Comparison of ENCODE assay signal across 1 cellular context in genomic region chr20:37270586-37271420, GRCh38.
A peak's percentile ranks its signal among the peaks of the same experiment; 100 is the strongest.
TF ChIP-seq lines count a peak whose summit lies in the region.

No MANE protein-coding gene starts in this region.

TF ChIP-seq in K562, 482 proteins besides CTCF, POLR2A, EP300 and RAD21 (continues in another document):
- TF ChIP-seq ZFX (CRISPR knock-in tag; IDR thresholded peaks at IDR 0.05) (peak; percentile 74), NFIX (CRISPR knock-in tag; IDR thresholded peaks at IDR 0.05; ENCODE audit: low read depth) (no peak), GTF2F1 (IDR thresholded peaks at IDR 0.05; ENCODE audit: low read depth, low read length) (no peak), NCOA1 (IDR thresholded peaks at IDR 0.05; ENCODE audit: low read depth) (no peak), NKRF (IDR thresholded peaks at IDR 0.05; ENCODE audit: borderline replicate concordance) (no peak), TAF15 (IDR thresholded peaks at IDR 0.05; ENCODE audit: low read depth, low read length) (no peak), SAP30 (IDR thresholded peaks at IDR 0.05; ENCODE audit: borderline replicate concordance, insufficient read depth, low read depth, low read length, poor library complexity, severe bottlenecking) (no peak), ZNF766 (CRISPR knock-in tag; conservative IDR thresholded peaks at IDR 0.05) (peak; percentile 63), RFX1 (IDR thresholded peaks at IDR 0.05) (no peak), TCF7 (IDR thresholded peaks at IDR 0.05; ENCODE audit: borderline replicate concordance) (no peak), NCOA4 (IDR thresholded peaks at IDR 0.05; ENCODE audit: partially characterized antibody) (no peak), NR3C1 (CRISPR knock-in tag; IDR thresholded peaks at IDR 0.05) (no peak), UBTF (IDR thresholded peaks at IDR 0.05; ENCODE audit: borderline replicate concordance in 1 of 2, low read depth in 2 of 2, low read length in 2 of 2) (no peak), ASH1L (IDR thresholded peaks at IDR 0.05; ENCODE audit: borderline replicate concordance, low read depth, partially characterized antibody) (no peak), SREBF1 (IDR thresholded peaks at IDR 0.05; ENCODE audit: borderline replicate concordance, low read depth, low read length) (no peak), ETS2 (tag; IDR thresholded peaks at IDR 0.05; ENCODE audit: borderline replicate concordance, poor library complexity, severe bottlenecking) (no peak), ZNF764 (CRISPR knock-in tag; IDR thresholded peaks at IDR 0.05; ENCODE audit: low read depth) (no peak), ETV1 (tag; conservative IDR thresholded peaks at IDR 0.05; ENCODE audit: low read depth) (peak; percentile 71), ZFP36 (IDR thresholded peaks at IDR 0.05; ENCODE audit: low read depth, low read length, partially characterized antibody) (no peak), ZBTB34 (CRISPR knock-in tag; IDR thresholded peaks at IDR 0.05) (no peak), FUS (optimal IDR thresholded peaks at IDR 0.05; ENCODE audit: low read depth, low read length) (no peak), U2AF2 (optimal IDR thresholded peaks at IDR 0.05; ENCODE audit: low read depth, low read length) (no peak), POLR2G (IDR thresholded peaks at IDR 0.05; ENCODE audit: low read depth, low read length) (no peak), SRSF1 (IDR thresholded peaks at IDR 0.05; ENCODE audit: low read depth, low read length) (no peak), PTBP1 (IDR thresholded peaks at IDR 0.05; ENCODE audit: low read depth, low read length) (no peak), SMARCC2 (IDR thresholded peaks at IDR 0.05; ENCODE audit: low read depth) (no peak), CREM (IDR thresholded peaks at IDR 0.05; ENCODE audit: low read depth) (no peak), TCF7L2 (IDR thresholded peaks at IDR 0.05; ENCODE audit: low read depth, low read length) (no peak), CHD1 (IDR thresholded peaks at IDR 0.05; ENCODE audit: low read length) (no peak), RHOXF2B (CRISPR knock-in tag; conservative IDR thresholded peaks at IDR 0.05) (no peak), ARID1B (IDR thresholded peaks at IDR 0.05) (peak; percentile 43), ZBTB12 (CRISPR knock-in tag; IDR thresholded peaks at IDR 0.05) (no peak), NFE2 (IDR thresholded peaks at IDR 0.05; ENCODE audit: low read depth) (no peak), GATAD2A (IDR thresholded peaks at IDR 0.05) (no peak), POLR2B (IDR thresholded peaks at IDR 0.05; ENCODE audit: low read depth, partially characterized antibody) (no peak), HOMEZ (CRISPR knock-in tag; IDR thresholded peaks at IDR 0.05) (no peak), PHF8 (IDR thresholded peaks at IDR 0.05; ENCODE audit: borderline replicate concordance, low read length) (peak; percentile 43; the same call in 1 of the 2 replicates), ZNF551 (CRISPR knock-in tag; IDR thresholded peaks at IDR 0.05) (no peak), NFRKB (IDR thresholded peaks at IDR 0.05; ENCODE audit: low read depth) (no peak), SMARCA4 (IDR thresholded peaks at IDR 0.05) (0 out of 2 replicates have a peak, but pooled peaks have one; percentile 14)
- TF ChIP-seq, protein P1, sequence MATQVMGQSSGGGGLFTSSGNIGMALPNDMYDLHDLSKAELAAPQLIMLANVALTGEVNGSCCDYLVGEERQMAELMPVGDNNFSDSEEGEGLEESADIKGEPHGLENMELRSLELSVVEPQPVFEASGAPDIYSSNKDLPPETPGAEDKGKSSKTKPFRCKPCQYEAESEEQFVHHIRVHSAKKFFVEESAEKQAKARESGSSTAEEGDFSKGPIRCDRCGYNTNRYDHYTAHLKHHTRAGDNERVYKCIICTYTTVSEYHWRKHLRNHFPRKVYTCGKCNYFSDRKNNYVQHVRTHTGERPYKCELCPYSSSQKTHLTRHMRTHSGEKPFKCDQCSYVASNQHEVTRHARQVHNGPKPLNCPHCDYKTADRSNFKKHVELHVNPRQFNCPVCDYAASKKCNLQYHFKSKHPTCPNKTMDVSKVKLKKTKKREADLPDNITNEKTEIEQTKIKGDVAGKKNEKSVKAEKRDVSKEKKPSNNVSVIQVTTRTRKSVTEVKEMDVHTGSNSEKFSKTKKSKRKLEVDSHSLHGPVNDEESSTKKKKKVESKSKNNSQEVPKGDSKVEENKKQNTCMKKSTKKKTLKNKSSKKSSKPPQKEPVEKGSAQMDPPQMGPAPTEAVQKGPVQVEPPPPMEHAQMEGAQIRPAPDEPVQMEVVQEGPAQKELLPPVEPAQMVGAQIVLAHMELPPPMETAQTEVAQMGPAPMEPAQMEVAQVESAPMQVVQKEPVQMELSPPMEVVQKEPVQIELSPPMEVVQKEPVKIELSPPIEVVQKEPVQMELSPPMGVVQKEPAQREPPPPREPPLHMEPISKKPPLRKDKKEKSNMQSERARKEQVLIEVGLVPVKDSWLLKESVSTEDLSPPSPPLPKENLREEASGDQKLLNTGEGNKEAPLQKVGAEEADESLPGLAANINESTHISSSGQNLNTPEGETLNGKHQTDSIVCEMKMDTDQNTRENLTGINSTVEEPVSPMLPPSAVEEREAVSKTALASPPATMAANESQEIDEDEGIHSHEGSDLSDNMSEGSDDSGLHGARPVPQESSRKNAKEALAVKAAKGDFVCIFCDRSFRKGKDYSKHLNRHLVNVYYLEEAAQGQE (CRISPR knock-in tag; IDR thresholded peaks at IDR 0.05; ENCODE audit: low read depth), result no peak
- TF ChIP-seq, protein P2, sequence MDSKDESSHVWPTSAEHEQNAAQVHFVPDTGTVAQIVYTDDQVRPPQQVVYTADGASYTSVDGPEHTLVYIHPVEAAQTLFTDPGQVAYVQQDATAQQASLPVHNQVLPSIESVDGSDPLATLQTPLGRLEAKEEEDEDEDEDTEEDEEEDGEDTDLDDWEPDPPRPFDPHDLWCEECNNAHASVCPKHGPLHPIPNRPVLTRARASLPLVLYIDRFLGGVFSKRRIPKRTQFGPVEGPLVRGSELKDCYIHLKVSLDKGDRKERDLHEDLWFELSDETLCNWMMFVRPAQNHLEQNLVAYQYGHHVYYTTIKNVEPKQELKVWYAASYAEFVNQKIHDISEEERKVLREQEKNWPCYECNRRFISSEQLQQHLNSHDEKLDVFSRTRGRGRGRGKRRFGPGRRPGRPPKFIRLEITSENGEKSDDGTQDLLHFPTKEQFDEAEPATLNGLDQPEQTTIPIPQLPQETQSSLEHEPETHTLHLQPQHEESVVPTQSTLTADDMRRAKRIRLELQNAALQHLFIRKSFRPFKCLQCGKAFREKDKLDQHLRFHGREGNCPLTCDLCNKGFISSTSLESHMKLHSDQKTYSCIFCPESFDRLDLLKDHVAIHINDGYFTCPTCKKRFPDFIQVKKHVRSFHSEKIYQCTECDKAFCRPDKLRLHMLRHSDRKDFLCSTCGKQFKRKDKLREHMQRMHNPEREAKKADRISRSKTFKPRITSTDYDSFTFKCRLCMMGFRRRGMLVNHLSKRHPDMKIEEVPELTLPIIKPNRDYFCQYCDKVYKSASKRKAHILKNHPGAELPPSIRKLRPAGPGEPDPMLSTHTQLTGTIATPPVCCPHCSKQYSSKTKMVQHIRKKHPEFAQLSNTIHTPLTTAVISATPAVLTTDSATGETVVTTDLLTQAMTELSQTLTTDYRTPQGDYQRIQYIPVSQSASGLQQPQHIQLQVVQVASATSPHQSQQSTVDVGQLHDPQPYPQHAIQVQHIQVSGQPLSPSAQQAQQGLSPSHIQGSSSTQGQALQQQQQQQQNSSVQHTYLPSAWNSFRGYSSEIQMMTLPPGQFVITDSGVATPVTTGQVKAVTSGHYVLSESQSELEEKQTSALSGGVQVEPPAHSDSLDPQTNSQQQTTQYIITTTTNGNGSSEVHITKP (IDR thresholded peaks at IDR 0.05; ENCODE audit: partially characterized antibody), result peak; percentile 47
- TF ChIP-seq, protein P3, sequence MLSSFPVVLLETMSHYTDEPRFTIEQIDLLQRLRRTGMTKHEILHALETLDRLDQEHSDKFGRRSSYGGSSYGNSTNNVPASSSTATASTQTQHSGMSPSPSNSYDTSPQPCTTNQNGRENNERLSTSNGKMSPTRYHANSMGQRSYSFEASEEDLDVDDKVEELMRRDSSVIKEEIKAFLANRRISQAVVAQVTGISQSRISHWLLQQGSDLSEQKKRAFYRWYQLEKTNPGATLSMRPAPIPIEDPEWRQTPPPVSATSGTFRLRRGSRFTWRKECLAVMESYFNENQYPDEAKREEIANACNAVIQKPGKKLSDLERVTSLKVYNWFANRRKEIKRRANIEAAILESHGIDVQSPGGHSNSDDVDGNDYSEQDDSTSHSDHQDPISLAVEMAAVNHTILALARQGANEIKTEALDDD (IDR thresholded peaks at IDR 0.05), result peak; percentile 82
- TF ChIP-seq, protein P4, sequence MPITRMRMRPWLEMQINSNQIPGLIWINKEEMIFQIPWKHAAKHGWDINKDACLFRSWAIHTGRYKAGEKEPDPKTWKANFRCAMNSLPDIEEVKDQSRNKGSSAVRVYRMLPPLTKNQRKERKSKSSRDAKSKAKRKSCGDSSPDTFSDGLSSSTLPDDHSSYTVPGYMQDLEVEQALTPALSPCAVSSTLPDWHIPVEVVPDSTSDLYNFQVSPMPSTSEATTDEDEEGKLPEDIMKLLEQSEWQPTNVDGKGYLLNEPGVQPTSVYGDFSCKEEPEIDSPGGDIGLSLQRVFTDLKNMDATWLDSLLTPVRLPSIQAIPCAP (CRISPR knock-in tag; IDR thresholded peaks at IDR 0.05; ENCODE audit: borderline replicate concordance), result no peak
